19 cellular contexts compared by ENCODE assay signal in genomic region chr17:75590849-75591721, GRCh38. TPM values are rescaled to one million over a fixed set of nuclear protein-coding genes. Genes with fewer than 3 reads are reported as not detected.
DNase-seq lines count a peak whose midpoint lies in the region; ATAC-seq, FAIRE-seq and TF ChIP-seq lines count a peak whose summit lies in the region.
"Had no signal": no experiment of that assay in that cellular context is flagged by ENCODE, and none has a peak within 500 bp of the region (broad histone marks: within the 10 kb centered on the region; RNA-seq: fewer than 3 reads in every experiment).

No MANE protein-coding gene starts in this region.

- H3K9me3 ChIP-seq in CD4-positive, alpha-beta T cell (ENCODE audit: control insufficient read depth, low read length) = no peaks in the 10 kb centered on the region
- H3K9me3 ChIP-seq in neutrophil (no peaks in the 10 kb centered on the region), psoas muscle (no peaks in the 10 kb centered on the region), Peyer's patch (no peaks in the 10 kb centered on the region)
- H3K9me3 ChIP-seq: pancreas, testis had no signal

- no peak overlapping the region for H3K4me3 ChIP-seq in neutrophil (ENCODE audit: low read depth in 1 of 2, low read length in 1 of 2)
- no peak overlapping the region for H3K4me3 ChIP-seq in psoas muscle
- H3K4me3 ChIP-seq in Peyer's patch = no peak overlapping the region
- H3K4me3 ChIP-seq: pancreas, SJSA1, testis had no signal

- peak overlapping the region; percentile 76 for H3K4me3 Mint-ChIP-seq in CD4-positive, alpha-beta T cell
- H3K4me3 Mint-ChIP-seq in effector memory CD8-positive, alpha-beta T cell = peak overlapping the region; percentile 44 to 52

- intact Hi-C loops in CD4-positive, alpha-beta T cell (cut with DNase I, micrococcal nuclease) = no loop called here
- intact Hi-C loops in psoas muscle (cut with DNase I) = no loop called here

- ATAC-seq in CD4-positive, alpha-beta T cell (ENCODE audit: poor library complexity) = no peak
- no peak for ATAC-seq in effector memory CD8-positive, alpha-beta T cell (replicated peaks)
- no peak for ATAC-seq in psoas muscle
- ATAC-seq: pancreas had no signal

- WGBS in psoas muscle, 3 donors = 64 to 77% (median 65%) methylated on average over 12 of the region's 12 CpGs

- no peaks in the 10 kb centered on the region for H3K27me3 Mint-ChIP-seq in CD4-positive, alpha-beta T cell
- no peaks in the 10 kb centered on the region for H3K27me3 Mint-ChIP-seq in effector memory CD8-positive, alpha-beta T cell

- peak overlapping the region; percentile 9 for H3K27ac Mint-ChIP-seq in CD4-positive, alpha-beta T cell
- H3K27ac Mint-ChIP-seq in effector memory CD8-positive, alpha-beta T cell = peak overlapping the region in 1 of 2 donors; percentile 9

- H3K4me1 Mint-ChIP-seq in CD4-positive, alpha-beta T cell (ENCODE audit: low read depth) = peaks cover 11% of the 10 kb centered on the region
- H3K4me1 Mint-ChIP-seq in effector memory CD8-positive, alpha-beta T cell (ENCODE audit: low read depth in 2 of 2) = peaks cover 5 to 17% of the 10 kb centered on the region in 2 donors

- no peaks in the 10 kb centered on the region for H3K9me3 Mint-ChIP-seq in CD4-positive, alpha-beta T cell
- H3K9me3 Mint-ChIP-seq in effector memory CD8-positive, alpha-beta T cell = no peaks in the 10 kb centered on the region

- CTCF ChIA-PET in CD4-positive, alpha-beta T cell (lab: Charles Lee) = no interaction called here

- POLR2A ChIA-PET in CD4-positive, alpha-beta T cell (lab: Charles Lee) = interaction anchor here (1.3 kb wide), 1 partner anchor 135 kb away, joined by 3 read pairs; the partner anchor contains the start of gene TMEM94

- no peak overlapping the region for H3K27ac ChIP-seq in CD4-positive, alpha-beta T cell (ENCODE audit: low read depth, low read length)
- H3K27ac ChIP-seq in neutrophil (peak overlapping the region; percentile 52), psoas muscle (no peak overlapping the region), Peyer's patch (no peak overlapping the region)
- H3K27ac ChIP-seq: KMS-11, pancreas, SJSA1, testis had no signal

- H3K4me1 ChIP-seq in neutrophil (ENCODE audit: control insufficient read depth in 1 of 2, insufficient read depth in 1 of 2, low read depth in 1 of 2, low read length in 1 of 2) (peaks cover 17 to 23% of the 10 kb centered on the region in 2 experiments), psoas muscle (peaks cover 3% of the 10 kb centered on the region), Peyer's patch (peaks cover 0 to 25% (median 13%) of the 10 kb centered on the region in 4 donors)

- no peak for DNase-seq in CD4-positive, alpha-beta T cell
- DNase-seq in HTR-8/SVneo (ENCODE audit: insufficient read length, low spot score) (no peak), psoas muscle (no peak), occipital lobe (lab: John Stamatoyannopoulos, UW) (no peak), Peyer's patch (no peak)
- DNase-seq in effector memory CD8-positive, alpha-beta T cell = no peak
- DNase-seq: AML-193; amniotic stem cell; cerebellar nuclear complex; DMS153; hippocampal formation; NCI-H526 treated with DMSO at 0.1 percent for 48 hours; stimulated activated CD4-positive, alpha-beta T cell treated with anti-CD3 and anti-CD28 coated beads, Interleukin-4, amount 100 ng/mL, for 1 hour; testis had no signal

- TF ChIP-seq POLR2A in Peyer's patch (IDR thresholded peaks at IDR 0.05) = no peak

- no peaks in the 10 kb centered on the region for H3K36me3 Mint-ChIP-seq in CD4-positive, alpha-beta T cell (ENCODE audit: low read depth)
- H3K36me3 Mint-ChIP-seq in effector memory CD8-positive, alpha-beta T cell (ENCODE audit: insufficient read depth) = peaks cover 10% of the 10 kb centered on the region

- peak; percentile 33 for FAIRE-seq in HTR-8/SVneo (lab: Jason Lieb, UNC)
- FAIRE-seq: H54, pancreas had no signal

- TF ChIP-seq CTCF in CD4-positive, alpha-beta T cell (IDR thresholded peaks at IDR 0.05) = no peak
- no peak for TF ChIP-seq CTCF in neutrophil (IDR thresholded peaks at IDR 0.05)
- TF ChIP-seq CTCF in psoas muscle (IDR thresholded peaks at IDR 0.05) = no peak
- no peak for TF ChIP-seq CTCF in Peyer's patch (IDR thresholded peaks at IDR 0.05)

- peaks cover 18% of the 10 kb centered on the region for H3K36me3 ChIP-seq in neutrophil
- no peaks in the 10 kb centered on the region for H3K36me3 ChIP-seq in psoas muscle (ENCODE audit: insufficient read depth in 1 of 2, low read depth in 1 of 2)
- H3K36me3 ChIP-seq in Peyer's patch = no peaks in the 10 kb centered on the region
- H3K36me3 ChIP-seq: pancreas had no signal

- H3K27me3 ChIP-seq in CD4-positive, alpha-beta T cell (ENCODE audit: control insufficient read depth, insufficient read depth, low read length) = no peaks in the 10 kb centered on the region
- H3K27me3 ChIP-seq in neutrophil (no peaks in the 10 kb centered on the region), psoas muscle (ENCODE audit: insufficient read depth in 3 of 3, low read length in 2 of 3) (peaks cover 0 to 11% (median 4%) of the 10 kb centered on the region in 3 donors), Peyer's patch (no peaks in the 10 kb centered on the region)
- H3K27me3 ChIP-seq: pancreas, testis had no signal

RNA-seq across cellular contexts. Expression of gene MYO15B, which starts 3.5 kb away (rescaled TPM):
- 100 to 1,000 TPM; 202 to 209 TPM for total RNA-seq in CD4-positive, alpha-beta T cell
- total RNA-seq in psoas muscle (10 to 100 TPM; 11.9 to 28.2 (median 21.4) TPM), occipital lobe (15.9 TPM), Peyer's patch (1,000 to 10,000 TPM in 3 of 4 donors, 100 to 1,000 TPM in 1; 552 to 2,671 (median 1,951) TPM)
- polyA plus RNA-seq in psoas muscle = 10 to 100 TPM in 2 of 3 donors, 1 to 10 TPM in 1; 5.2 to 23.7 (median 11.8) TPM

RNA-seq across cellular contexts. Expression of gene SMIM5, which starts 42.1 kb away (rescaled TPM):
- 1 to 10 TPM in 1 of 2 experiments, under 1 TPM in 1; 0.75 to 1.3 TPM for total RNA-seq in CD4-positive, alpha-beta T cell
- total RNA-seq in psoas muscle (under 1 TPM in 3 of 4 donors, not detected in 1; 0.11 to 0.28 (median 0.17) TPM), occipital lobe (0.47 TPM), Peyer's patch (100 to 1,000 TPM in 1 of 4 donors, 10 to 100 TPM in 2, not detected in 1; 68.8 to 161 (median 97.1) TPM)
- under 1 TPM; 0.17 to 0.92 (median 0.21) TPM for polyA plus RNA-seq in psoas muscle

Comparison
In these comparisons a context has a peak if more than half of its experiments do, and no peak if none do; other contexts are left out.
1. RNA of gene MYO15B, which starts 3.5 kb away (total RNA-seq): 552 to 2,671 TPM in Peyer's patch and 202 to 209 TPM in CD4-positive, alpha-beta T cell; 11.9 to 28.2 TPM in psoas muscle and 15.9 TPM in occipital lobe (single experiment); every median in the first group is over 4 times any median in the second.